8 cellular contexts compared by ENCODE assay signal in genomic region chr5:115815693-115816225, GRCh38. TPM values are rescaled to one million over a fixed set of nuclear protein-coding genes. Genes with fewer than 3 reads are reported as not detected.
A peak's percentile ranks its signal among the peaks of the same experiment; 100 is the strongest.
DNase-seq lines count a peak whose midpoint lies in the region; ATAC-seq and TF ChIP-seq lines count a peak whose summit lies in the region.

No MANE protein-coding gene starts in this region.

- H3K36me3 ChIP-seq in right lobe of liver (peaks cover 0 to 19% (median 5%) of the 10 kb centered on the region in 4 donors), thyroid gland (no peaks in the 10 kb centered on the region)

- H3K4me1 ChIP-seq in right lobe of liver: peaks cover 0 to 41% (median 2%) of the 10 kb centered on the region in 4 donors
- H3K4me1 ChIP-seq in thyroid gland: peaks cover 4 to 13% of the 10 kb centered on the region in 2 donors

- POLR2A ChIA-PET in AG04449 (lab: Yijun Ruan, JAX) (no interaction called here), RWPE1 (lab: Yijun Ruan, JAX; ENCODE audit: low non-redundant PET) (no interaction called here)

- TF ChIP-seq CTCF in AG04449 (IDR thresholded peaks at IDR 0.05; ENCODE audit: insufficient read depth, low read length, missing control alignments): no peak
- TF ChIP-seq CTCF in right lobe of liver (IDR thresholded peaks at IDR 0.05): no peak
- no peak for TF ChIP-seq CTCF in thyroid gland (IDR thresholded peaks at IDR 0.05)
- TF ChIP-seq CTCF in RWPE1 (conservative IDR thresholded peaks at IDR 0.05; ENCODE audit: low read depth): no peak

- CTCF ChIA-PET in AG04449 (lab: Yijun Ruan, JAX): interaction anchor here (2.0 kb wide), 1 partner anchor 181 kb away, joined by 7 read pairs; no protein-coding TSS in a partner anchor
- CTCF ChIA-PET in RWPE1 (lab: Yijun Ruan, JAX): interaction anchor here (0.6 kb wide), 1 partner anchor 12 kb away, joined by 3 read pairs; no protein-coding TSS in a partner anchor

- TF ChIP-seq POLR2A in right lobe of liver (IDR thresholded peaks at IDR 0.05) (no peak), thyroid gland (IDR thresholded peaks at IDR 0.05) (no peak)

- intact Hi-C loops in right lobe of liver (cut with DNase I): no loop called here
- intact Hi-C loops in thyroid gland (cut with DNase I): no loop called here

- H3K27me3 ChIP-seq in right lobe of liver: no peaks in the 10 kb centered on the region
- H3K27me3 ChIP-seq in thyroid gland: no peaks in the 10 kb centered on the region

- peak overlapping the region; percentile 64 for H3K4me3 ChIP-seq in AG04449 (ENCODE audit: low read depth, low read length)
- peak overlapping the region; percentile 60 to 78 (median 68) for H3K4me3 ChIP-seq in right lobe of liver
- peak overlapping the region in 2 of 3 donors; percentile 28 to 48 for H3K4me3 ChIP-seq in thyroid gland (replicated peaks in 1 of 3)

- ATAC-seq in HG03139 (IDR thresholded peaks at IDR 0.05; ENCODE audit: unreplicated experiment) (peak; percentile 7), right lobe of liver (peak; percentile 18 to 51 (median 30))

- 0% methylated on average over 13 of the region's 48 CpGs for whole genome bisulfite sequencing in right lobe of liver (ENCODE audit: insufficient coverage, low coverage, low lambda C conversion rate, missing lambda C conversion rate)
- 1 to 5% methylated on average over 14 to 27 of the region's 48 CpGs for WGBS in thyroid gland, 2 donors

- DNase-seq in AG04449 (ENCODE audit: low read depth, low spot score): no peak
- peak in 16 of 61 donors; percentile 2 to 63 (median 22) for DNase-seq in caudate nucleus (lab: John Stamatoyannopoulos, UW)
- peak; percentile 38 to 63 (median 47) for DNase-seq in right lobe of liver
- peak in 1 of 2 donors; percentile 11 for DNase-seq in thyroid gland
- no peak for DNase-seq in NCI-H345 (lab: John Stamatoyannopoulos, UW)
- no peak for DNase-seq in RWPE1 (ENCODE audit: low spot score)
- no peak for DNase-seq in HuH-7.5 (ENCODE audit: low spot score)

- no peaks in the 10 kb centered on the region for H3K9me3 ChIP-seq in right lobe of liver
- H3K9me3 ChIP-seq in thyroid gland: no peaks in the 10 kb centered on the region

- H3K27ac ChIP-seq in caudate nucleus (ENCODE audit: low read depth, low read length) (peak overlapping the region; percentile 89), right lobe of liver (peak overlapping the region; percentile 83 to 96 (median 96)), thyroid gland (peak overlapping the region in 2 of 3 donors; percentile 49 to 56), RWPE1 (no peak overlapping the region)

RNA-seq across cellular contexts. Expression of gene CDO1, which starts 0.7 kb away (rescaled TPM):
- total RNA-seq in right lobe of liver (100 to 1,000 TPM in 5 of 6 experiments, 10 to 100 TPM in 1; 98.9 to 260 (median 154) TPM), thyroid gland (10 to 100 TPM in 3 of 4 donors, 1 to 10 TPM in 1; 4.0 to 40.4 (median 24.0) TPM)

RNA-seq across cellular contexts. Expression of gene ATG12, which starts 25.6 kb away (rescaled TPM):
- total RNA-seq in right lobe of liver (10 to 100 TPM; 18.4 to 32.4 (median 21.8) TPM), thyroid gland (10 to 100 TPM; 42.0 to 98.7 (median 68.1) TPM)

RNA-seq across cellular contexts. Expression of gene AP3S1, which starts 26.0 kb away (rescaled TPM):
- total RNA-seq in right lobe of liver: 10 to 100 TPM; 27.8 to 51.0 (median 40.4) TPM
- total RNA-seq in thyroid gland: 100 to 1,000 TPM in 3 of 4 donors, 10 to 100 TPM in 1; 59.2 to 207 (median 149) TPM

Comparison
In these comparisons a context has a peak if more than half of its experiments do, and no peak if none do; other contexts are left out.
1. DNase-seq: peak in right lobe of liver (3 of 3); none in AG04449 (single experiment), NCI-H345 (single experiment), RWPE1 (single experiment) and HuH-7.5 (single experiment).
2. Peak in every context shown above with its lines, with median percentiles within 50 percentile points of each other: H3K4me3 ChIP-seq.